ENCODE assay signal across 3 cellular contexts in the genomic region with DNA sequence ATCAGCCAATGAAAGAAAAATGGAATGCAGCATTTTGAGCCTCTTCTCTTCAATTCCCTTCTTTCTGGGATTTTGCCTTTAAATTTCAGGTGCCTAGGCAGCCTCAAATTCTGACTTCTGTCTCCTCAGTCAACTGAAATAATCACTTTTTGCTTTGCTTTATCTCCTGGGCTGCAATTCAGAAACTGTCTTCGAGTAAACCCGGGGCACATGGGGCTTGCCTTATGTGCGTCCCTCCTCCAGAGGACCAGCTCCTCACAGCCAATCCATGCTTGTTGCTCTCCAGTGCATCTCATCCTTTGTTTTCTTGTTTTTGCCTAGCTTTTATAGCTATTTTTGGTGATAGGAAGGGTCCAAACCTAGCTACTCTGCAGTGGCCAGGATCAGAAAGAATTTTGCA.
TF ChIP-seq lines count a peak whose summit lies in the region.

No MANE protein-coding gene starts in this region.

TF ChIP-seq in GM23338, 12 proteins besides CTCF, POLR2A, EP300 and RAD21 (continues in another document):
- TF ChIP-seq ZNF114 (CRISPR knock-in tag; IDR thresholded peaks at IDR 0.05) (no peak), NANOG (IDR thresholded peaks at IDR 0.05; ENCODE audit: borderline replicate concordance) (no peak), JUNB (IDR thresholded peaks at IDR 0.05; ENCODE audit: unreplicated experiment) (no peak), ZNF331 (CRISPR knock-in tag; IDR thresholded peaks at IDR 0.05; ENCODE audit: low read depth) (no peak), STAT1 (IDR thresholded peaks at IDR 0.05; ENCODE audit: unreplicated experiment) (no peak), CREB1 (CRISPR knock-in tag; IDR thresholded peaks at IDR 0.05; ENCODE audit: low read depth) (no peak), POLR2AphosphoS5 (IDR thresholded peaks at IDR 0.05; ENCODE audit: low read depth) (no peak), EZH2phosphoT487 (IDR thresholded peaks at IDR 0.05; ENCODE audit: unreplicated experiment) (no peak)
- TF ChIP-seq, protein P1, sequence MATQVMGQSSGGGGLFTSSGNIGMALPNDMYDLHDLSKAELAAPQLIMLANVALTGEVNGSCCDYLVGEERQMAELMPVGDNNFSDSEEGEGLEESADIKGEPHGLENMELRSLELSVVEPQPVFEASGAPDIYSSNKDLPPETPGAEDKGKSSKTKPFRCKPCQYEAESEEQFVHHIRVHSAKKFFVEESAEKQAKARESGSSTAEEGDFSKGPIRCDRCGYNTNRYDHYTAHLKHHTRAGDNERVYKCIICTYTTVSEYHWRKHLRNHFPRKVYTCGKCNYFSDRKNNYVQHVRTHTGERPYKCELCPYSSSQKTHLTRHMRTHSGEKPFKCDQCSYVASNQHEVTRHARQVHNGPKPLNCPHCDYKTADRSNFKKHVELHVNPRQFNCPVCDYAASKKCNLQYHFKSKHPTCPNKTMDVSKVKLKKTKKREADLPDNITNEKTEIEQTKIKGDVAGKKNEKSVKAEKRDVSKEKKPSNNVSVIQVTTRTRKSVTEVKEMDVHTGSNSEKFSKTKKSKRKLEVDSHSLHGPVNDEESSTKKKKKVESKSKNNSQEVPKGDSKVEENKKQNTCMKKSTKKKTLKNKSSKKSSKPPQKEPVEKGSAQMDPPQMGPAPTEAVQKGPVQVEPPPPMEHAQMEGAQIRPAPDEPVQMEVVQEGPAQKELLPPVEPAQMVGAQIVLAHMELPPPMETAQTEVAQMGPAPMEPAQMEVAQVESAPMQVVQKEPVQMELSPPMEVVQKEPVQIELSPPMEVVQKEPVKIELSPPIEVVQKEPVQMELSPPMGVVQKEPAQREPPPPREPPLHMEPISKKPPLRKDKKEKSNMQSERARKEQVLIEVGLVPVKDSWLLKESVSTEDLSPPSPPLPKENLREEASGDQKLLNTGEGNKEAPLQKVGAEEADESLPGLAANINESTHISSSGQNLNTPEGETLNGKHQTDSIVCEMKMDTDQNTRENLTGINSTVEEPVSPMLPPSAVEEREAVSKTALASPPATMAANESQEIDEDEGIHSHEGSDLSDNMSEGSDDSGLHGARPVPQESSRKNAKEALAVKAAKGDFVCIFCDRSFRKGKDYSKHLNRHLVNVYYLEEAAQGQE (IDR thresholded peaks at IDR 0.05; ENCODE audit: unreplicated experiment): no peak

TF ChIP-seq in Ishikawa, 13 proteins besides CTCF, POLR2A, EP300 and RAD21:
- TF ChIP-seq NFIC (IDR thresholded peaks at IDR 0.05): no peak
- TF ChIP-seq, protein P2, sequence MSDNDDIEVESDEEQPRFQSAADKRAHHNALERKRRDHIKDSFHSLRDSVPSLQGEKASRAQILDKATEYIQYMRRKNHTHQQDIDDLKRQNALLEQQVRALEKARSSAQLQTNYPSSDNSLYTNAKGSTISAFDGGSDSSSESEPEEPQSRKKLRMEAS (IDR thresholded peaks at IDR 0.05): 0 out of 2 replicates have a peak, but pooled peaks have one; percentile 31

TF ChIP-seq in H1, 55 proteins besides CTCF, POLR2A, EP300 and RAD21:
- no peak for TF ChIP-seq JUND (IDR thresholded peaks at IDR 0.05; ENCODE audit: low read length)
- TF ChIP-seq, protein P2 (IDR thresholded peaks at IDR 0.05): peak; percentile 93
- TF ChIP-seq, protein P3, sequence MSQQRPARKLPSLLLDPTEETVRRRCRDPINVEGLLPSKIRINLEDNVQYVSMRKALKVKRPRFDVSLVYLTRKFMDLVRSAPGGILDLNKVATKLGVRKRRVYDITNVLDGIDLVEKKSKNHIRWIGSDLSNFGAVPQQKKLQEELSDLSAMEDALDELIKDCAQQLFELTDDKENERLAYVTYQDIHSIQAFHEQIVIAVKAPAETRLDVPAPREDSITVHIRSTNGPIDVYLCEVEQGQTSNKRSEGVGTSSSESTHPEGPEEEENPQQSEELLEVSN (IDR thresholded peaks at IDR 0.05): peak; percentile 94
